In the genomic region with DNA sequence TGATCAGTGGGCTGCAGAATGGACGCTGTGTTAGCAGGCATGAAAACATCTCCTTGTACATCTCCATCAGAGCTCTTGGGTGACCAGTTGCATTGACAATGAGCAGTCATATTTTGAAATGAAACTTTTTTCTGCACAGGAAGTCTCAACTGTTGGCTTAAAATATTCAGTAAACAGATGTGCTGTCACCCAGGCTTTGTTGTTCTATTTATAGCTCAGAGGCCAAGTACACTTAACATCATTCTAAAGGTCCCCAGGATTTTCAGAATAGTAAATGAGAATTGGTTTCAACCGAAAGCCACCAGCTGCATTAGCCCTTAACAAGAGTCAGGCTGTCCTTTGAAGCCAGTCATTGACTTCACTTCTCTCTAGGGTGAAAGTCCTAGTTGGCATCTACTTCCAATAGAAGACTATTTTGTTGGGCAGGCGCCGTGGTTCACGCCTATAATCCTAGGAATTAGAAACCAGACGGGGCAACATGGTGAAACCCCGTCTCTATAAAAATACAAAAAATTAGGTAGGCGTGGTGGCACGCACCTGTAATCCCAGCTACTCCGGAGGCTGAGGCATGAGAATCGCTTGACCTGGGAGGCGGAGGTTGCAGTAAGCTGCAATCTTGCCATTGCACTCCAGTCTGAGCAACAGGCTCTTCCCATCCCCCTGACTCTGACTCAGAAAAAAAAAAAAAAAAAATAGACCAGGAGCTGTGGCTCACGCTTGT, we compare ENCODE assay signal across 10 cellular contexts. TPM values are rescaled to one million over a fixed set of nuclear protein-coding genes. Genes with fewer than 3 reads are reported as not detected.
DNase-seq lines count a peak whose midpoint lies in the region; ATAC-seq and TF ChIP-seq lines count a peak whose summit lies in the region.
"Had no signal": no experiment of that assay in that cellular context is flagged by ENCODE, and none has a peak within 500 bp of the region (broad histone marks: within the 10 kb centered on the region; RNA-seq: fewer than 3 reads in every experiment).

No MANE protein-coding gene starts in this region.

- H3K4me1 ChIP-seq in A673 (ENCODE audit: insufficient read depth, low read length, poor library complexity, severe bottlenecking), result peaks cover 18% of the 10 kb centered on the region

- POLR2A ChIA-PET in A673 (lab: Charles Lee; ENCODE audit: low non-redundant PET), result interaction anchor here (0.6 kb wide), 1 partner anchor 839 kb away, joined by 3 read pairs; no protein-coding TSS in a partner anchor

- H3K27ac ChIP-seq in A673 (ENCODE audit: low read depth, low read length, poor library complexity, severe bottlenecking) (no peak overlapping the region), SK-N-MC (0 out of 2 replicates have a peak overlapping the region, but pooled peaks have one; percentile 26)

- CTCF ChIA-PET in A673 (lab: Charles Lee), result interaction anchor here (0.6 to 1.5 kb wide), 2 partner anchors 9 to 180 kb away, joined by 5 to 6 read pairs; a partner anchor contains a TSS

- H3K9me3 ChIP-seq in A673 (ENCODE audit: low read depth, low read length, poor library complexity, severe bottlenecking) (no peaks in the 10 kb centered on the region), SK-N-MC (ENCODE audit: low read depth, low read length) (peaks cover 4% of the 10 kb centered on the region; the same call in 1 of the 2 replicates)

- H3K36me3 ChIP-seq in A673 (ENCODE audit: insufficient read depth, low read length, poor library complexity, severe bottlenecking) (no peaks in the 10 kb centered on the region), SK-N-MC (ENCODE audit: insufficient read depth, low read length) (no peaks in the 10 kb centered on the region)

- BruUV-seq in A673 (replicated peaks; lab: Mats Ljungman, UMichigan), result no TSS peak

- H3K4me3 ChIP-seq in A673 (ENCODE audit: low read depth, low read length, poor library complexity, severe bottlenecking), result no peak overlapping the region
- H3K4me3 ChIP-seq in SK-N-MC, result no peak overlapping the region

- no peaks in the 10 kb centered on the region for H3K27me3 ChIP-seq in A673 (replicated peaks; ENCODE audit: insufficient read depth, low read depth, low read length, poor library complexity)

- DNase-seq in A673 (ENCODE audit: low spot score), result peak; percentile 57
- no peak for DNase-seq in SK-N-MC (ENCODE audit: low read depth, low spot score)
- no peak for DNase-seq in NCI-H1092 treated with DMSO at 0.1 percent for 48 hours (lab: John Stamatoyannopoulos, UW)
- DNase-seq in occipital lobe (lab: John Stamatoyannopoulos, UW), result no peak
- DNase-seq: DMS 273 treated with DMSO at 0.1 percent for 48 hours, OCI-M1 had no signal

- intact Hi-C loops in A673 (cut with micrococcal nuclease; ENCODE audit: unreplicated experiment), result no loop called here

- H3K9ac ChIP-seq in SK-N-MC (ENCODE audit: insufficient read length), result no peak overlapping the region

- peak; percentile 51 for ATAC-seq in GM18861 (IDR thresholded peaks at IDR 0.05; ENCODE audit: unreplicated experiment)
- peak; percentile 45 for ATAC-seq in HG02981 (IDR thresholded peaks at IDR 0.05; ENCODE audit: unreplicated experiment)
- no peak for ATAC-seq in HG03442 (IDR thresholded peaks at IDR 0.05; ENCODE audit: unreplicated experiment)
- ATAC-seq in HG03457 (IDR thresholded peaks at IDR 0.05; ENCODE audit: unreplicated experiment), result no peak

- no peak for TF ChIP-seq CTCF in A673 (conservative IDR thresholded peaks at IDR 0.05; ENCODE audit: low read depth, low read length)

RNA-seq across cellular contexts. Expression of a gene that starts 7.9 kb away (rescaled TPM):
- total RNA-seq in A673 (2021) (32.5 and 40.1 TPM in 2 replicates), occipital lobe (5.6 TPM)

RNA-seq across cellular contexts. Expression of a gene that starts 9.1 kb away (rescaled TPM):
- 272 and 288 TPM in 2 replicates for total RNA-seq in A673 (2021)
- total RNA-seq in occipital lobe, result 43.7 TPM

RNA-seq across cellular contexts. Expression of a gene that starts 32.0 kb away (rescaled TPM):
- 118 and 121 TPM in 2 replicates for total RNA-seq in A673 (2021)
- total RNA-seq in occipital lobe, result 26.5 TPM

Comparison
In these comparisons a context has a peak if more than half of its experiments do, and no peak if none do; other contexts are left out.
1. ATAC-seq: peak in GM18861 (single experiment) and HG02981 (single experiment); none in HG03442 (single experiment) and HG03457 (single experiment).